ENCODE assay signal across 9 cellular contexts in genomic region chr7:45852984-45853383, GRCh38. TPM values are rescaled to one million over a fixed set of nuclear protein-coding genes. Genes with fewer than 3 reads are reported as not detected.
"Had no signal": no experiment of that assay in that cellular context is flagged by ENCODE, and none has a peak within 500 bp of the region (broad histone marks: within the 10 kb centered on the region; RNA-seq: fewer than 3 reads in every experiment).

No MANE protein-coding gene starts in this region.

RNA-seq across cellular contexts. Expression of gene CCDC201, which starts 19.9 kb away (rescaled TPM):
- total RNA-seq: HT1080, LHCN-M2, MCF 10A, OCI-LY7, Peyer's patch, Right ventricle myocardium inferior, RPMI7951, SJCRH30 had no signal
- polyA plus RNA-seq: IgD-negative memory B cell had no signal

RNA-seq across cellular contexts. Expression of gene IGFBP1, which starts 35.3 kb away (rescaled TPM):
- total RNA-seq: MCF 10A, OCI-LY7, Peyer's patch, Right ventricle myocardium inferior, RPMI7951, SJCRH30 had no signal
- polyA plus RNA-seq: IgD-negative memory B cell had no signal
